Comparison of ENCODE assay signal across 1 cellular context in genomic region chr9:135449532-135449931, GRCh38. TPM values are rescaled to one million over a fixed set of nuclear protein-coding genes. Genes with fewer than 3 reads are reported as not detected.
"Had no signal": no experiment of that assay in that cellular context is flagged by ENCODE, and none has a peak within 500 bp of the region (broad histone marks: within the 10 kb centered on the region; RNA-seq: fewer than 3 reads in every experiment).

No MANE protein-coding gene starts in this region.

RNA-seq across cellular contexts. Expression of gene PPP1R26, which starts 30.1 kb away (rescaled TPM):
- polyA plus RNA-seq: naive thymus-derived CD8-positive, alpha-beta T cell had no signal
